9 cellular contexts compared by ENCODE assay signal in genomic region chr11:12724301-12725046, GRCh38. TPM values are rescaled to one million over a fixed set of nuclear protein-coding genes. Genes with fewer than 3 reads are reported as not detected.
DNase-seq lines count a peak whose midpoint lies in the region; ATAC-seq, FAIRE-seq and TF ChIP-seq lines count a peak whose summit lies in the region.
"Had no signal": no experiment of that assay in that cellular context is flagged by ENCODE, and none has a peak within 500 bp of the region (broad histone marks: within the 10 kb centered on the region; RNA-seq: fewer than 3 reads in every experiment).

No MANE protein-coding gene starts in this region.

- POLR2A ChIA-PET in GM12878 (lab: Charles Lee), result no interaction called here

- H3K27ac Mint-ChIP-seq in activated naive CD8-positive, alpha-beta T cell treated with anti-CD3 and anti-CD28 coated beads, Interleukin-2, amount 50 U/mL, for 24 hours, result no peak overlapping the region

- H3K4me1 Mint-ChIP-seq in activated naive CD8-positive, alpha-beta T cell treated with anti-CD3 and anti-CD28 coated beads, Interleukin-2, amount 50 U/mL, for 24 hours, result no peaks in the 10 kb centered on the region
- H3K4me1 Mint-ChIP-seq: naive B cell had no signal

- TF ChIP-seq EP300 in GM12878 (IDR thresholded peaks at IDR 0.05; ENCODE audit: borderline replicate concordance in 1 of 2, control insufficient read depth in 1 of 2, low read depth in 2 of 2, low read length in 2 of 2), result no peak

- H3K36me3 Mint-ChIP-seq in activated naive CD8-positive, alpha-beta T cell treated with anti-CD3 and anti-CD28 coated beads, Interleukin-2, amount 50 U/mL, for 24 hours (ENCODE audit: low read depth), result no peaks in the 10 kb centered on the region
- H3K36me3 Mint-ChIP-seq: naive B cell had no signal

- H3K9me3 ChIP-seq in GM12878 (replicated peaks; ENCODE audit: control insufficient read depth, insufficient read depth, low read length) (no peaks in the 10 kb centered on the region), thymus (ENCODE audit: control insufficient read depth) (no peaks in the 10 kb centered on the region)

- no peaks in the 10 kb centered on the region for H3K79me2 ChIP-seq in GM12878 (ENCODE audit: control insufficient read depth, insufficient read depth, low read length)

- H3K9ac ChIP-seq in GM12878 (ENCODE audit: control insufficient read depth, insufficient read depth, low read length), result no peak overlapping the region

- FAIRE-seq in GM12878 (lab: Jason Lieb, UNC), result no peak

- no peak overlapping the region for H3K27ac ChIP-seq in GM12878 (ENCODE audit: control insufficient read depth, insufficient read depth)
- peak overlapping the region; percentile 15 for H3K27ac ChIP-seq in thymus (ENCODE audit: low read depth)

- H3K4me1 ChIP-seq in GM12878 (ENCODE audit: control insufficient read depth, insufficient read depth, low read length) (no peaks in the 10 kb centered on the region), thymus (ENCODE audit: control insufficient read depth, insufficient read depth, low read length) (no peaks in the 10 kb centered on the region)

- intact Hi-C loops in GM12878 (cut with micrococcal nuclease; ENCODE audit: unreplicated experiment), result no loop called here

- DNase-seq in EH (ENCODE audit: low read depth) (peak; percentile 94), NCI-H2029 treated with DMSO at 0.1 percent for 48 hours (lab: John Stamatoyannopoulos, UW) (peak; percentile 95), GM12878 (ENCODE audit: low read depth, low spot score) (no peak), iris pigment epithelial cell (ENCODE audit: low read depth) (peak; percentile 96)
- no peak for DNase-seq in activated naive CD8-positive, alpha-beta T cell treated with anti-CD3 and anti-CD28 coated beads, Interleukin-2, amount 50 U/mL, for 24 hours
- no peak for DNase-seq in stimulated activated CD4-positive, alpha-beta T cell treated with anti-CD3 and anti-CD28 coated beads, Interleukin-2, amount 100 ng/mL, for 48 hours
- DNase-seq: naive B cell had no signal

- H3K27me3 Mint-ChIP-seq in activated naive CD8-positive, alpha-beta T cell treated with anti-CD3 and anti-CD28 coated beads, Interleukin-2, amount 50 U/mL, for 24 hours, result peaks cover 57% of the 10 kb centered on the region

- H3K9me3 Mint-ChIP-seq in activated naive CD8-positive, alpha-beta T cell treated with anti-CD3 and anti-CD28 coated beads, Interleukin-2, amount 50 U/mL, for 24 hours, result no peaks in the 10 kb centered on the region

- H3K27me3 ChIP-seq in GM12878 (replicated peaks in 1 of 2; ENCODE audit: control insufficient read depth in 2 of 2, insufficient read depth in 2 of 2, low read length in 1 of 2) (peaks cover 0 to 4% of the 10 kb centered on the region in 2 experiments; a peak in 2 of 4 replicates), thymus (ENCODE audit: control insufficient read depth, insufficient read depth) (peaks cover 3% of the 10 kb centered on the region)

- CTCF ChIA-PET in GM12878 (lab: Yijun Ruan, JAX), result no interaction called here

- no peaks in the 10 kb centered on the region for H4K20me1 ChIP-seq in GM12878 (ENCODE audit: control insufficient read depth, insufficient read depth)

- H2AFZ ChIP-seq in GM12878 (ENCODE audit: control insufficient read depth, low read depth, low read length), result no peak overlapping the region

- 47% methylated on average over 14 of the region's 14 CpGs for WGBS in GM12878 (ENCODE audit: insufficient coverage, insufficient replicate concordance, low lambda C conversion rate, missing lambda C conversion rate)
- 86% methylated on average over 14 of the region's 14 CpGs for WGBS in thymus

- H3K36me3 ChIP-seq in GM12878 (ENCODE audit: control insufficient read depth in 2 of 2, insufficient read depth in 2 of 2, low read length in 1 of 2) (no peaks in the 10 kb centered on the region), thymus (ENCODE audit: control insufficient read depth, insufficient read depth) (no peaks in the 10 kb centered on the region)

- TF ChIP-seq POLR2A in GM12878 (IDR thresholded peaks at IDR 0.05; ENCODE audit: low read depth, low read length), result no peak

- H3K4me2 ChIP-seq in GM12878 (ENCODE audit: control insufficient read depth, insufficient read depth), result no peak overlapping the region

- TF ChIP-seq RAD21 in GM12878 (IDR thresholded peaks at IDR 0.05; ENCODE audit: insufficient read depth, low read depth, low read length), result no peak

- in situ Hi-C loops in GM12878 (cut with MboI), result no loop called here

- TF ChIP-seq CTCF in GM12878 (IDR thresholded peaks at IDR 0.05 in 2 of 3, conservative IDR thresholded peaks at IDR 0.05 in 1 of 3; ENCODE audit: control insufficient read depth in 2 of 3, extremely low read depth in 1 of 3, insufficient read depth in 1 of 3, low read depth in 3 of 3, low read length in 3 of 3), result no peak

- no TSS peak for BruUV-seq in GM12878 (replicated peaks; lab: Mats Ljungman, UMichigan)

- RAD21 ChIA-PET in GM12878 (lab: Charles Lee; ENCODE audit: unreplicated experiment), result no interaction called here

- H3K4me3 ChIP-seq in GM12878 (no peak overlapping the region), thymus (ENCODE audit: low read length) (no peak overlapping the region)

- no peak overlapping the region for H3K4me3 Mint-ChIP-seq in activated naive CD8-positive, alpha-beta T cell treated with anti-CD3 and anti-CD28 coated beads, Interleukin-2, amount 50 U/mL, for 24 hours
- H3K4me3 Mint-ChIP-seq: naive B cell had no signal

- ATAC-seq in GM12878 (peak; percentile 39; the same call in 1 of the 3 replicates), GM18861 (IDR thresholded peaks at IDR 0.05; ENCODE audit: unreplicated experiment) (no peak)
- ATAC-seq in activated naive CD8-positive, alpha-beta T cell treated with anti-CD3 and anti-CD28 coated beads, Interleukin-2, amount 50 U/mL, for 24 hours, result no peak

- SMC1A ChIA-PET in GM12878 (lab: Charles Lee; ENCODE audit: uncharacterized antibody, unreplicated experiment), result no interaction called here

TF ChIP-seq in GM12878, 131 proteins besides CTCF, POLR2A, EP300 and RAD21 (continues in another document):
- TF ChIP-seq KLF5 (IDR thresholded peaks at IDR 0.05; ENCODE audit: partially characterized antibody) (no peak), RB1 (IDR thresholded peaks at IDR 0.05; ENCODE audit: borderline replicate concordance) (no peak), REST (IDR thresholded peaks at IDR 0.05; ENCODE audit: low read depth, low read length) (no peak), IRF4 (IDR thresholded peaks at IDR 0.05; ENCODE audit: low read depth, low read length) (no peak), FOXM1 (IDR thresholded peaks at IDR 0.05; ENCODE audit: low read depth, low read length) (no peak), MXI1 (IDR thresholded peaks at IDR 0.05; ENCODE audit: low read depth, low read length) (no peak), ZNF24 (IDR thresholded peaks at IDR 0.05) (no peak), RUNX3 (IDR thresholded peaks at IDR 0.05; ENCODE audit: low read length) (no peak), NR2C1 (IDR thresholded peaks at IDR 0.05) (no peak), POU2F2 (IDR thresholded peaks at IDR 0.05; ENCODE audit: borderline replicate concordance, low read depth, low read length) (no peak), TCF3 (IDR thresholded peaks at IDR 0.05; ENCODE audit: borderline replicate concordance, insufficient read depth, low read depth, low read length) (no peak), EED (IDR thresholded peaks at IDR 0.05; ENCODE audit: low read depth) (no peak), CHD4 (IDR thresholded peaks at IDR 0.05) (no peak)

RNA-seq across cellular contexts. Expression of gene TEAD1, which starts 50.3 kb away (rescaled TPM):
- total RNA-seq in GM12878 (2013; cell fraction: nucleolus; rRNA removed), result not detected in 2 replicates
- not detected in 2 replicates for total RNA-seq in GM12878 (2014; rRNA removed)
- total RNA-seq in GM12878 (2014; rRNA removed; fragmentation: Illumina TruSeq; extraction: Trizol), result not detected in 2 replicates
- total RNA-seq in GM12878 (2021), result 0.21 and 0.59 TPM in 2 replicates
- not detected for polyA plus RNA-seq in GM12878 (2011; ENCODE audit: low read depth)
- 0.05 and 0.22 TPM in 2 replicates for polyA plus RNA-seq in GM12878 (2011; rRNA removed)
- 0.03 and 0.10 TPM in 2 replicates for polyA plus RNA-seq in GM12878 (2011; cell fraction: cytosol; rRNA removed)
- polyA plus RNA-seq in GM12878 (2011; cell fraction: nucleus; rRNA removed), result 0.15 and 0.19 TPM in 2 replicates
- 0.01 and 0.14 TPM in 2 replicates for polyA plus RNA-seq in GM12878 (2012)
- polyA plus RNA-seq in GM12878 (2014; fragmentation: Illumina TruSeq; extraction: Trizol), result 0.01 TPM in 1 of 2 replicates, not detected in the other
- polyA plus RNA-seq in GM12878 (2014; fragmentation: Nextera tagmentation; extraction: Ambion mirVana), result not detected
- polyA plus RNA-seq in GM12878 (2014; rRNA removed), result not detected in 2 replicates
- under 1 TPM in 1 of 2 experiments, not detected in 1; 0.03 TPM for polyA plus RNA-seq in GM12878 (2016; fragmentation: Nextera tagmentation; extraction: Ambion mirVana)
- 0.15 and 0.22 TPM in 2 replicates for polyA minus RNA-seq in GM12878 (2011; rRNA and poly(A)+ RNA removed)
- 0.53 and 0.73 TPM in 2 replicates for polyA minus RNA-seq in GM12878 (2011; cell fraction: cytosol; rRNA and poly(A)+ RNA removed)
- 0.12 and 0.19 TPM in 2 replicates for polyA minus RNA-seq in GM12878 (2011; cell fraction: nucleus; rRNA and poly(A)+ RNA removed)
- 3.7 TPM for polyA plus RNA-seq in thymus

Comparison
In these comparisons a context has a peak if more than half of its experiments do, and no peak if none do; other contexts are left out.
1. DNase-seq: peak in EH (single experiment), NCI-H2029 treated with DMSO at 0.1 percent for 48 hours (single experiment) and iris pigment epithelial cell (single experiment); none in GM12878 (single experiment), activated naive CD8-positive, alpha-beta T cell treated with anti-CD3 and anti-CD28 coated beads, Interleukin-2, amount 50 U/mL, for 24 hours (single experiment) and stimulated activated CD4-positive, alpha-beta T cell treated with anti-CD3 and anti-CD28 coated beads, Interleukin-2, amount 100 ng/mL, for 48 hours (0 of 2).